Comparison of ENCODE assay signal across 12 cellular contexts in genomic region chr11:69588270-69588669, GRCh38. TPM values are rescaled to one million over a fixed set of nuclear protein-coding genes. Genes with fewer than 3 reads are reported as not detected.
A peak's percentile ranks its signal among the peaks of the same experiment; 100 is the strongest.
DNase-seq lines count a peak whose midpoint lies in the region; ATAC-seq and TF ChIP-seq lines count a peak whose summit lies in the region.
"Had no signal": no experiment of that assay in that cellular context is flagged by ENCODE, and none has a peak within 500 bp of the region (broad histone marks: within the 10 kb centered on the region; RNA-seq: fewer than 3 reads in every experiment).

No MANE protein-coding gene starts in this region.

- H3K9me3 ChIP-seq in fibroblast of lung (ENCODE audit: control insufficient read depth, insufficient read depth, low read depth, low read length), result no peaks in the 10 kb centered on the region
- H3K9me3 ChIP-seq in CD8-positive, alpha-beta T cell (ENCODE audit: low read length), result no peaks in the 10 kb centered on the region

- peak overlapping the region; percentile 22 for H3K27ac ChIP-seq in fibroblast of lung (ENCODE audit: insufficient read depth, low read length)
- H3K27ac ChIP-seq in CD8-positive, alpha-beta T cell (ENCODE audit: low read depth, low read length), result no peak overlapping the region

- in situ Hi-C loops in SK-MEL-5 (cut with HindIII; ENCODE audit: low pct_unique_long_range_greater_than_20kb, low sequenced_read_pairs) (no loop called here), G401 (cut with HindIII; ENCODE audit: low sequenced_read_pairs) (no loop called here)

- no peaks in the 10 kb centered on the region for H4K20me1 ChIP-seq in fibroblast of lung (ENCODE audit: control insufficient read depth, extremely low read depth, insufficient read depth, low read length)

- H3K36me3 Mint-ChIP-seq in stimulated activated naive B cell treated with anti-CD40 and anti-IgM and Interleukin-4, amounts not matched to agents 10 μg/mL and 1 μg/mL and 100 μg/mL, for 72 hours, result no peaks in the 10 kb centered on the region
- no peaks in the 10 kb centered on the region for H3K36me3 Mint-ChIP-seq in CD8-positive, alpha-beta T cell

- H3K4me3 Mint-ChIP-seq in stimulated activated naive B cell treated with anti-CD40 and anti-IgM and Interleukin-4, amounts not matched to agents 10 μg/mL and 1 μg/mL and 100 μg/mL, for 72 hours, result no peak overlapping the region
- H3K4me3 Mint-ChIP-seq in CD8-positive, alpha-beta T cell, result no peak overlapping the region
- H3K4me3 Mint-ChIP-seq: activated CD8-positive, alpha-beta T cell treated with anti-CD3 and anti-CD28 coated beads, Interleukin-2, amount 10 ng/mL, durations not matched to agents 7 days and 5 days had no signal

- H3K27me3 ChIP-seq in fibroblast of lung (ENCODE audit: control insufficient read depth, insufficient read depth, low read length), result no peaks in the 10 kb centered on the region
- no peaks in the 10 kb centered on the region for H3K27me3 ChIP-seq in CD8-positive, alpha-beta T cell (ENCODE audit: insufficient read depth, low read length)

- H3K27me3 Mint-ChIP-seq in stimulated activated naive B cell treated with anti-CD40 and anti-IgM and Interleukin-4, amounts not matched to agents 10 μg/mL and 1 μg/mL and 100 μg/mL, for 72 hours, result peaks cover 13 to 34% of the 10 kb centered on the region in 2 donors
- peaks cover 14% of the 10 kb centered on the region for H3K27me3 Mint-ChIP-seq in CD8-positive, alpha-beta T cell (ENCODE audit: low read depth)

- peaks cover 0 to 7% of the 10 kb centered on the region in 2 donors for H3K9me3 Mint-ChIP-seq in stimulated activated naive B cell treated with anti-CD40 and anti-IgM and Interleukin-4, amounts not matched to agents 10 μg/mL and 1 μg/mL and 100 μg/mL, for 72 hours
- H3K9me3 Mint-ChIP-seq in CD8-positive, alpha-beta T cell, result no peaks in the 10 kb centered on the region

- CTCF ChIA-PET in CD8-positive, alpha-beta T cell (lab: Charles Lee), result no interaction called here

- peaks cover 3% of the 10 kb centered on the region for H3K4me1 ChIP-seq in fibroblast of lung (ENCODE audit: control insufficient read depth, extremely low read depth, insufficient read depth, low read length)
- no peaks in the 10 kb centered on the region for H3K4me1 ChIP-seq in CD8-positive, alpha-beta T cell (ENCODE audit: insufficient read depth, low read length)

- no peaks in the 10 kb centered on the region for H3K79me2 ChIP-seq in fibroblast of lung (ENCODE audit: control insufficient read depth, insufficient read depth, low read length)

- H3K4me2 ChIP-seq in fibroblast of lung (ENCODE audit: extremely low read depth, insufficient read depth, low read length), result no peak overlapping the region

- H3K36me3 ChIP-seq in fibroblast of lung (ENCODE audit: control insufficient read depth, insufficient read depth, low read length), result no peaks in the 10 kb centered on the region
- H3K36me3 ChIP-seq in CD8-positive, alpha-beta T cell (ENCODE audit: insufficient read depth, low read length), result no peaks in the 10 kb centered on the region

- peak; percentile 15 to 55 for TF ChIP-seq CTCF in fibroblast of lung (conservative IDR thresholded peaks at IDR 0.05 in 1 of 2, IDR thresholded peaks at IDR 0.05 in 1 of 2; ENCODE audit: low read depth in 1 of 2, low read length in 2 of 2)
- no peak for TF ChIP-seq CTCF in CD8-positive, alpha-beta T cell (IDR thresholded peaks at IDR 0.05)

- DNase-seq in NCI-H748 (lab: John Stamatoyannopoulos, UW; ENCODE audit: unreplicated experiment), result peak; percentile 10
- no peak for DNase-seq in NCI-H748 treated with DMSO at 0.1 percent for 48 hours (lab: John Stamatoyannopoulos, UW)
- peak; percentile 79 for DNase-seq in SK-MEL-5 (ENCODE audit: low read depth, low spot score)
- peak; percentile 57 to 71 for DNase-seq in fibroblast of lung (ENCODE audit: low read depth in 2 of 2)
- no peak for DNase-seq in stimulated activated naive B cell treated with anti-CD40 and anti-IgM and Interleukin-4, amounts not matched to agents 10 μg/mL and 1 μg/mL and 100 μg/mL, for 72 hours
- no peak for DNase-seq in CD8-positive, alpha-beta T cell
- DNase-seq in retina, result no peak
- DNase-seq in G401 (ENCODE audit: low spot score), result no peak
- DNase-seq: activated CD8-positive, alpha-beta T cell treated with anti-CD3 and anti-CD28 coated beads, Interleukin-2, amount 10 ng/mL, durations not matched to agents 7 days and 5 days; AML-193; Right ventricle myocardium superior; substantia nigra had no signal

- intact Hi-C loops in CD8-positive, alpha-beta T cell (cut with DNase I, micrococcal nuclease), result no loop called here

- POLR2A ChIA-PET in CD8-positive, alpha-beta T cell (lab: Charles Lee), result no interaction called here

- peak overlapping the region; percentile 59 for H3K27ac Mint-ChIP-seq in stimulated activated naive B cell treated with anti-CD40 and anti-IgM and Interleukin-4, amounts not matched to agents 10 μg/mL and 1 μg/mL and 100 μg/mL, for 72 hours
- H3K27ac Mint-ChIP-seq in CD8-positive, alpha-beta T cell, result no peak overlapping the region
- H3K27ac Mint-ChIP-seq: activated CD8-positive, alpha-beta T cell treated with anti-CD3 and anti-CD28 coated beads, Interleukin-2, amount 10 ng/mL, durations not matched to agents 7 days and 5 days had no signal

- H2AFZ ChIP-seq in fibroblast of lung (ENCODE audit: low read length), result no peak overlapping the region

- ATAC-seq in stimulated activated naive B cell treated with anti-CD40 and anti-IgM and Interleukin-4, amounts not matched to agents 10 μg/mL and 1 μg/mL and 100 μg/mL, for 72 hours (replicated peaks), result no peak
- no peak for ATAC-seq in CD8-positive, alpha-beta T cell
- ATAC-seq: activated CD8-positive, alpha-beta T cell treated with anti-CD3 and anti-CD28 coated beads, Interleukin-2, amount 10 ng/mL, durations not matched to agents 7 days and 5 days had no signal

- H3K9ac ChIP-seq in fibroblast of lung (ENCODE audit: insufficient read depth, low read length), result no peak overlapping the region

- no peak overlapping the region for H3K4me3 ChIP-seq in fibroblast of lung (replicated peaks in 1 of 4; ENCODE audit: control extremely low read depth in 1 of 4, insufficient read depth in 1 of 4, low read depth in 3 of 4, low read length in 4 of 4)
- H3K4me3 ChIP-seq in CD8-positive, alpha-beta T cell (ENCODE audit: low read depth, low read length), result no peak overlapping the region

- H3K4me1 Mint-ChIP-seq in stimulated activated naive B cell treated with anti-CD40 and anti-IgM and Interleukin-4, amounts not matched to agents 10 μg/mL and 1 μg/mL and 100 μg/mL, for 72 hours, result no peaks in the 10 kb centered on the region
- no peaks in the 10 kb centered on the region for H3K4me1 Mint-ChIP-seq in CD8-positive, alpha-beta T cell (ENCODE audit: low read depth)

RNA-seq across cellular contexts. Expression of gene CCND1, which starts 52.7 kb away (rescaled TPM):
- total RNA-seq in SK-MEL-5 (2014; rRNA removed; shearing (Covaris generic)), result 111 and 118 TPM in 2 replicates
- 146 and 173 TPM in 2 replicates for polyA plus RNA-seq in SK-MEL-5 (2015; cell fraction: cytosol; rRNA removed)
- 62.1 and 108 TPM in 2 replicates for polyA plus RNA-seq in SK-MEL-5 (2015; cell fraction: nucleus; rRNA removed)
- total RNA-seq in fibroblast of lung, result 127 and 548 TPM in 2 replicates
- 322 and 523 TPM in 2 replicates for polyA plus RNA-seq in fibroblast of lung
- polyA plus RNA-seq in fibroblast of lung (2012), result 342 and 554 TPM in 2 replicates
- 590 and 1,076 TPM in 2 replicates for polyA minus RNA-seq in fibroblast of lung (ENCODE audit: low replicate concordance)
- total RNA-seq in CD8-positive, alpha-beta T cell, result 1 to 10 TPM; 6.6 to 7.1 TPM
- 91.6 and 101 TPM in 2 replicates for total RNA-seq in G401 (2014; rRNA removed; shearing (Covaris generic))

Comparison
In these comparisons a context has a peak if more than half of its experiments do, and no peak if none do; other contexts are left out.
1. DNase-seq: peak in NCI-H748 (single experiment), SK-MEL-5 (single experiment) and fibroblast of lung (2 of 2); none in NCI-H748 treated with DMSO at 0.1 percent for 48 hours (single experiment), stimulated activated naive B cell treated with anti-CD40 and anti-IgM and Interleukin-4, amounts not matched to agents 10 μg/mL and 1 μg/mL and 100 μg/mL, for 72 hours (single experiment), CD8-positive, alpha-beta T cell (0 of 7), retina (single experiment) and G401 (single experiment).
2. RNA of gene CCND1, which starts 52.7 kb away (total RNA-seq): 127 to 548 TPM in fibroblast of lung, 111 to 118 TPM in SK-MEL-5 and 91.6 to 101 TPM in G401; 6.6 to 7.1 TPM in CD8-positive, alpha-beta T cell; every median in the first group is over 10 times any median in the second.